1 cellular context compared by ENCODE assay signal in genomic region chr12:89363084-89363483, GRCh38.
TF ChIP-seq lines count a peak whose summit lies in the region.

No MANE protein-coding gene starts in this region.

TF ChIP-seq in endothelial cell of umbilical vein, 7 proteins besides CTCF, POLR2A, EP300 and RAD21:
- no peak for TF ChIP-seq FOS (IDR thresholded peaks at IDR 0.05; ENCODE audit: borderline replicate concordance, insufficient read depth, low read length)
- TF ChIP-seq MYC (IDR thresholded peaks at IDR 0.05; ENCODE audit: low read depth, low read length): no peak
- TF ChIP-seq GATA2 (IDR thresholded peaks at IDR 0.05; ENCODE audit: insufficient read depth, insufficient read length, low read depth, low read length): no peak
- no peak for TF ChIP-seq JUN (IDR thresholded peaks at IDR 0.05; ENCODE audit: borderline replicate concordance, insufficient read depth, insufficient read length, low read depth)
- no peak for TF ChIP-seq POLR2AphosphoS5 (IDR thresholded peaks at IDR 0.05; ENCODE audit: insufficient read depth, low read depth, low read length)
- TF ChIP-seq EZH2 (IDR thresholded peaks at IDR 0.05; ENCODE audit: borderline replicate concordance, low read depth, low read length, severe bottlenecking): no peak
- TF ChIP-seq MAX (IDR thresholded peaks at IDR 0.05; ENCODE audit: insufficient read depth, insufficient read length): no peak
